ENCODE assay signal across 40 cellular contexts in genomic region chr7:98406827-98407226, GRCh38.
"Had no signal": no experiment of that assay in that cellular context is flagged by ENCODE, and none has a peak within 500 bp of the region (broad histone marks: within the 10 kb centered on the region; RNA-seq: fewer than 3 reads in every experiment).

No MANE protein-coding gene starts in this region.

- H3K27ac ChIP-seq: adrenal gland, ascending aorta, body of pancreas, brain microvascular endothelial cell, breast epithelium, cardiac muscle cell had no signal

- H3K27me3 ChIP-seq: adrenal gland, ascending aorta, body of pancreas, brain microvascular endothelial cell, breast epithelium, cardiac muscle cell had no signal

- DNase-seq: activated effector memory CD4-positive, alpha-beta T cell treated with anti-CD3 and anti-CD28 coated beads, Interleukin-2, amount 50 U/mL, for 16 hours; activated effector memory CD4-positive, alpha-beta T cell treated with Interleukin-2 at 50 U/mL for 16 hours; activated gamma-delta T cell; activated gamma-delta T cell treated with Interleukin-2 at 50 U/mL for 16 hours; activated naive CD4-positive, alpha-beta T cell; activated naive CD4-positive, alpha-beta T cell treated with anti-CD3 and anti-CD28 coated beads for 36 hours; activated naive CD4-positive, alpha-beta T cell treated with anti-CD3 and anti-CD28 coated beads, Interleukin-2, amount 10 ng/mL, durations not matched to agents 7 days and 5 days; activated naive CD4-positive, alpha-beta T cell treated with anti-CD3 and anti-CD28 coated beads, Interleukin-2, amount 50 U/mL, for 16 hours; activated naive CD4-positive, alpha-beta T cell treated with Interleukin-2 at 50 U/mL for 16 hours; activated naive CD8-positive, alpha-beta T cell treated with anti-CD3 and anti-CD28 coated beads for 36 hours; activated naive CD8-positive, alpha-beta T cell treated with anti-CD3 and anti-CD28 coated beads, Interleukin-2, amount 10 ng/mL, durations not matched to agents 7 days and 5 days; activated naive CD8-positive, alpha-beta T cell treated with anti-CD3 and anti-CD28 coated beads, Interleukin-2, amount 50 U/mL, for 24 hours; activated T-cell treated with anti-CD3 and anti-CD28 coated beads, Interleukin-2, amount 50 U/mL, for 1 hour; activated T-cell treated with anti-CD3 and anti-CD28 coated beads, Interleukin-2, amount 50 U/mL, for 24 hours; activated T-cell treated with anti-CD3 and anti-CD28 coated beads, Interleukin-2, amount 50 U/mL, for 4 hours; activated T-cell treated with anti-CD3 and anti-CD28 coated beads, Interleukin-2, amount 50 U/mL, for 48 hours; activated T-cell treated with anti-CD3 and anti-CD28 coated beads, Interleukin-2, amount 50 U/mL, for 72 hours; adrenal gland; amniotic stem cell; amygdala; anterior cingulate cortex; aorta; body of pancreas; brain microvascular endothelial cell; caudate nucleus; central memory CD4-positive, alpha-beta T cell; cerebellar nuclear complex had no signal

- H3K36me3 Mint-ChIP-seq: activated naive CD4-positive, alpha-beta T cell treated with anti-CD3 and anti-CD28 coated beads, Interleukin-2, amount 10 ng/mL, durations not matched to agents 7 days and 5 days; activated naive CD4-positive, alpha-beta T cell treated with anti-CD3 and anti-CD28 coated beads, Interleukin-2, amount 50 U/mL, for 24 hours; activated naive CD4-positive, alpha-beta T cell treated with anti-CD3 and anti-CD28 coated beads, Interleukin-2, amount 50 U/mL, for 72 hours; activated naive CD8-positive, alpha-beta T cell; activated naive CD8-positive, alpha-beta T cell treated with anti-CD3 and anti-CD28 coated beads for 36 hours; activated naive CD8-positive, alpha-beta T cell treated with anti-CD3 and anti-CD28 coated beads, Interleukin-2, amount 10 ng/mL, durations not matched to agents 7 days and 5 days; brain had no signal

- H3K27ac Mint-ChIP-seq: activated naive CD4-positive, alpha-beta T cell treated with anti-CD3 and anti-CD28 coated beads for 36 hours; activated naive CD4-positive, alpha-beta T cell treated with anti-CD3 and anti-CD28 coated beads, Interleukin-2, amount 10 ng/mL, durations not matched to agents 7 days and 5 days; activated naive CD4-positive, alpha-beta T cell treated with anti-CD3 and anti-CD28 coated beads, Interleukin-2, amount 50 U/mL, for 24 hours; activated naive CD4-positive, alpha-beta T cell treated with anti-CD3 and anti-CD28 coated beads, Interleukin-2, amount 50 U/mL, for 72 hours; activated naive CD8-positive, alpha-beta T cell; activated naive CD8-positive, alpha-beta T cell treated with anti-CD3 and anti-CD28 coated beads for 36 hours; activated naive CD8-positive, alpha-beta T cell treated with anti-CD3 and anti-CD28 coated beads, Interleukin-2, amount 10 ng/mL, durations not matched to agents 7 days and 5 days; activated naive CD8-positive, alpha-beta T cell treated with anti-CD3 and anti-CD28 coated beads, Interleukin-2, amount 50 U/mL, for 24 hours; activated T-cell treated with anti-CD3 and anti-CD28 coated beads, Interleukin-2, amount 50 U/mL, for 24 hours; activated T-cell treated with anti-CD3 and anti-CD28 coated beads, Interleukin-2, amount 50 U/mL, for 72 hours; activated T-helper 1 cell treated with anti-CD3 and anti-CD28 coated beads, Interleukin-12 subunit alpha, Interleukin-12 subunit beta, Interleukin-2, Interleukin-4 antibody, amounts not matched to agents 30 ng/mL and 10 ng/mL and 1 ng/mL, durations not matched to agents 14 hours and 24 hours and 36 hours; activated T-helper 17 cell treated with anti-CD3 and anti-CD28 coated beads, Interleukin-2, amount 50 U/mL, for 72 hours; activated T-helper 2 cell treated with anti-CD3 and anti-CD28 coated beads, Interferon-gamma antibody, Interleukin-2, Interleukin-4, amounts not matched to agents 10 μg/mL and 5 μg/mL and 100 μg/mL, durations not matched to agents 14 hours and 24 hours and 36 hours; brain had no signal

- H3K4me3 ChIP-seq: adrenal gland, ascending aorta, body of pancreas, breast epithelium, cardiac muscle cell had no signal

- FAIRE-seq: astrocyte, bronchial epithelial cell had no signal

- H3K4me3 Mint-ChIP-seq: activated naive CD4-positive, alpha-beta T cell treated with anti-CD3 and anti-CD28 coated beads for 36 hours; activated naive CD4-positive, alpha-beta T cell treated with anti-CD3 and anti-CD28 coated beads, Interleukin-2, amount 10 ng/mL, durations not matched to agents 7 days and 5 days; activated naive CD4-positive, alpha-beta T cell treated with anti-CD3 and anti-CD28 coated beads, Interleukin-2, amount 50 U/mL, for 24 hours; activated naive CD8-positive, alpha-beta T cell; activated naive CD8-positive, alpha-beta T cell treated with anti-CD3 and anti-CD28 coated beads for 36 hours; activated naive CD8-positive, alpha-beta T cell treated with anti-CD3 and anti-CD28 coated beads, Interleukin-2, amount 10 ng/mL, durations not matched to agents 7 days and 5 days; activated naive CD8-positive, alpha-beta T cell treated with anti-CD3 and anti-CD28 coated beads, Interleukin-2, amount 50 U/mL, for 24 hours; activated T-cell treated with anti-CD3 and anti-CD28 coated beads, Interleukin-2, amount 50 U/mL, for 24 hours; activated T-cell treated with anti-CD3 and anti-CD28 coated beads, Interleukin-2, amount 50 U/mL, for 4 hours; activated T-cell treated with anti-CD3 and anti-CD28 coated beads, Interleukin-2, amount 50 U/mL, for 72 hours; activated T-helper 1 cell treated with anti-CD3 and anti-CD28 coated beads, Interleukin-12 subunit alpha, Interleukin-12 subunit beta, Interleukin-2, Interleukin-4 antibody, amounts not matched to agents 30 ng/mL and 10 ng/mL and 1 ng/mL, durations not matched to agents 14 hours and 24 hours and 36 hours; activated T-helper 17 cell treated with anti-CD3 and anti-CD28 coated beads, Interleukin-2, amount 50 U/mL, for 72 hours; brain; central memory CD8-positive, alpha-beta T cell had no signal

- H3K4me1 ChIP-seq: adrenal gland, ascending aorta, breast epithelium had no signal

- H3K9me3 Mint-ChIP-seq: activated naive CD4-positive, alpha-beta T cell treated with anti-CD3 and anti-CD28 coated beads for 36 hours; activated naive CD4-positive, alpha-beta T cell treated with anti-CD3 and anti-CD28 coated beads, Interleukin-2, amount 10 ng/mL, durations not matched to agents 7 days and 5 days; activated naive CD4-positive, alpha-beta T cell treated with anti-CD3 and anti-CD28 coated beads, Interleukin-2, amount 50 U/mL, for 24 hours; activated naive CD4-positive, alpha-beta T cell treated with anti-CD3 and anti-CD28 coated beads, Interleukin-2, amount 50 U/mL, for 72 hours; activated naive CD8-positive, alpha-beta T cell treated with anti-CD3 and anti-CD28 coated beads for 36 hours; activated naive CD8-positive, alpha-beta T cell treated with anti-CD3 and anti-CD28 coated beads, Interleukin-2, amount 10 ng/mL, durations not matched to agents 7 days and 5 days; activated naive CD8-positive, alpha-beta T cell treated with anti-CD3 and anti-CD28 coated beads, Interleukin-2, amount 50 U/mL, for 24 hours; activated T-cell treated with anti-CD3 and anti-CD28 coated beads, Interleukin-2, amount 50 U/mL, for 24 hours; activated T-cell treated with anti-CD3 and anti-CD28 coated beads, Interleukin-2, amount 50 U/mL, for 4 hours; activated T-cell treated with anti-CD3 and anti-CD28 coated beads, Interleukin-2, amount 50 U/mL, for 72 hours; activated T-helper 1 cell treated with anti-CD3 and anti-CD28 coated beads, Interleukin-12 subunit alpha, Interleukin-12 subunit beta, Interleukin-2, Interleukin-4 antibody, amounts not matched to agents 30 ng/mL and 10 ng/mL and 1 ng/mL, durations not matched to agents 14 hours and 24 hours and 36 hours; activated T-helper 17 cell treated with anti-CD3 and anti-CD28 coated beads, Interleukin-2, amount 50 U/mL, for 72 hours; activated T-helper 2 cell treated with anti-CD3 and anti-CD28 coated beads, Interferon-gamma antibody, Interleukin-2, Interleukin-4, amounts not matched to agents 10 μg/mL and 5 μg/mL and 100 μg/mL, durations not matched to agents 14 hours and 24 hours and 36 hours; brain; central memory CD8-positive, alpha-beta T cell had no signal

- ATAC-seq: activated naive CD4-positive, alpha-beta T cell treated with anti-CD3 and anti-CD28 coated beads, Interleukin-2, amount 50 U/mL, for 72 hours; activated naive CD8-positive, alpha-beta T cell treated with anti-CD3 and anti-CD28 coated beads, Interleukin-2, amount 50 U/mL, for 24 hours; activated T-cell treated with anti-CD3 and anti-CD28 coated beads, Interleukin-2, amount 50 U/mL, for 4 hours; activated T-cell treated with anti-CD3 and anti-CD28 coated beads, Interleukin-2, amount 50 U/mL, for 72 hours; activated T-helper 17 cell treated with anti-CD3 and anti-CD28 coated beads, Interleukin-2, amount 50 U/mL, for 72 hours; body of pancreas had no signal

- H3K4me1 Mint-ChIP-seq: activated naive CD4-positive, alpha-beta T cell treated with anti-CD3 and anti-CD28 coated beads, Interleukin-2, amount 10 ng/mL, durations not matched to agents 7 days and 5 days; activated naive CD4-positive, alpha-beta T cell treated with anti-CD3 and anti-CD28 coated beads, Interleukin-2, amount 50 U/mL, for 24 hours; activated naive CD8-positive, alpha-beta T cell treated with anti-CD3 and anti-CD28 coated beads for 36 hours; activated naive CD8-positive, alpha-beta T cell treated with anti-CD3 and anti-CD28 coated beads, Interleukin-2, amount 10 ng/mL, durations not matched to agents 7 days and 5 days; activated naive CD8-positive, alpha-beta T cell treated with anti-CD3 and anti-CD28 coated beads, Interleukin-2, amount 50 U/mL, for 24 hours; activated T-helper 17 cell treated with anti-CD3 and anti-CD28 coated beads, Interleukin-2, amount 50 U/mL, for 72 hours; brain; central memory CD8-positive, alpha-beta T cell had no signal

- H3K27me3 Mint-ChIP-seq: activated naive CD4-positive, alpha-beta T cell treated with anti-CD3 and anti-CD28 coated beads, Interleukin-2, amount 50 U/mL, for 24 hours; activated naive CD8-positive, alpha-beta T cell treated with anti-CD3 and anti-CD28 coated beads, Interleukin-2, amount 50 U/mL, for 24 hours; activated T-helper 17 cell treated with anti-CD3 and anti-CD28 coated beads, Interleukin-2, amount 50 U/mL, for 72 hours had no signal

- H3K36me3 ChIP-seq: adrenal gland, ascending aorta, brain microvascular endothelial cell, breast epithelium, cardiac muscle cell had no signal

- H3K9me3 ChIP-seq: adrenal gland, ascending aorta, body of pancreas, breast epithelium had no signal
